Comparison of ENCODE assay signal across 9 cellular contexts in the genomic region with DNA sequence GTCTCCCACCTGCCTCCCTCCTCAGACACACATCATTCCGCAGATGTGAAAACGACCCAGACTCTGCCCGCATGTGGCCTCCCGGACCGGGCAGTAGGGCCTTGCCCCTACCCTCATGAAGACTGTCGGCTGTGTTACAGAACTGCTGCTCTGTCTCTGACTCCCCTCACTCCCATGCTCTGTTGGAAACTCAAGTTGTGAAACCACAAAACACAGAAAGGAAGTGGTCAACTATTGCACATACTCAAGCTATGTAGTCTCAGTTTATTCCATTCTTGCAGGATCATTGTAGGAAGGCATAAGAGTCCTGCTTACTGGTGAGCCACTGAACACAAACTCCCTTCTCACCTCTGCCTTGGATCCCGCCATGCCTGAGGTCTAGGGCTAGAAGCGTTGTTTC.
A peak's percentile ranks its signal among the peaks of the same experiment; 100 is the strongest.
DNase-seq lines count a peak whose midpoint lies in the region; FAIRE-seq and TF ChIP-seq lines count a peak whose summit lies in the region.
"Had no signal": no experiment of that assay in that cellular context is flagged by ENCODE, and none has a peak within 500 bp of the region (broad histone marks: within the 10 kb centered on the region; RNA-seq: fewer than 3 reads in every experiment).

No MANE protein-coding gene starts in this region.

- DNase-seq in BJ (ENCODE audit: low read depth) (peak; percentile 49), GM19239 (ENCODE audit: insufficient read length, low spot score) (peak; percentile 28), Kasumi-1 (lab: John Stamatoyannopoulos, UW) (peak; percentile 94 to 96), astrocyte of the spinal cord (ENCODE audit: low read depth, low spot score) (peak; percentile 93), neural crest cell (ENCODE audit: low read depth, low spot score) (no peak), COLO668 (lab: John Stamatoyannopoulos, UW; ENCODE audit: unreplicated experiment) (no peak), ovary (no peak)
- DNase-seq in effector memory CD4-positive, alpha-beta T cell: no peak

- H3K27ac Mint-ChIP-seq in neural crest cell (ENCODE audit: unreplicated experiment): peak overlapping the region; percentile 31

- H3K36me3 ChIP-seq in BJ (ENCODE audit: control insufficient read depth, insufficient read depth, low read length) (no peaks in the 10 kb centered on the region), ovary (no peaks in the 10 kb centered on the region)
- no peaks in the 10 kb centered on the region for H3K36me3 ChIP-seq in effector memory CD4-positive, alpha-beta T cell (ENCODE audit: control insufficient read depth, insufficient read depth, low read length)

- 77 to 90% (median 88%) methylated on average over 8 of the region's 8 CpGs for WGBS in ovary, 3 donors

- no peaks in the 10 kb centered on the region for H3K27me3 Mint-ChIP-seq in neural crest cell (ENCODE audit: low read depth)

- no peak overlapping the region for H3K4me3 Mint-ChIP-seq in neural crest cell

- CTCF ChIA-PET in BJ (lab: Yijun Ruan, JAX): interaction anchor here (1.4 to 1.5 kb wide), 2 partner anchors 20 to 28 kb away, joined by 3 to 4 read pairs; no protein-coding TSS in a partner anchor

- H3K9me3 ChIP-seq in effector memory CD4-positive, alpha-beta T cell (ENCODE audit: control insufficient read depth, low read length): no peaks in the 10 kb centered on the region
- H3K9me3 ChIP-seq in ovary: no peaks in the 10 kb centered on the region

- TF ChIP-seq CTCF in BJ (IDR thresholded peaks at IDR 0.05; ENCODE audit: insufficient read depth, low read depth, low read length) (no peak), astrocyte of the spinal cord (IDR thresholded peaks at IDR 0.05; ENCODE audit: low read depth, low read length) (no peak), neural crest cell (conservative IDR thresholded peaks at IDR 0.05) (no peak), ovary (IDR thresholded peaks at IDR 0.05) (no peak)

- FAIRE-seq in GM19239 (lab: Jason Lieb, UNC): peak; percentile 76
- FAIRE-seq: endothelial cell of umbilical vein had no signal

- H3K4me1 Mint-ChIP-seq in neural crest cell: no peaks in the 10 kb centered on the region

- no peak for TF ChIP-seq EP300 in ovary (IDR thresholded peaks at IDR 0.05)

- H3K36me3 Mint-ChIP-seq in neural crest cell (ENCODE audit: low read depth): peaks cover 12% of the 10 kb centered on the region

- peaks cover 4% of the 10 kb centered on the region for H3K27me3 ChIP-seq in BJ (ENCODE audit: control insufficient read depth, insufficient read depth, low read length)
- H3K27me3 ChIP-seq in effector memory CD4-positive, alpha-beta T cell (replicated peaks; ENCODE audit: control insufficient read depth, insufficient read depth, low read length, poor library complexity, severe bottlenecking): no peaks in the 10 kb centered on the region
- H3K27me3 ChIP-seq in ovary: no peaks in the 10 kb centered on the region

- TF ChIP-seq POLR2A in ovary (IDR thresholded peaks at IDR 0.05): no peak

- H3K4me1 ChIP-seq in effector memory CD4-positive, alpha-beta T cell (ENCODE audit: control insufficient read depth, insufficient read depth, low read length, poor library complexity, severe bottlenecking): peaks cover 12% of the 10 kb centered on the region
- peaks cover 6% of the 10 kb centered on the region for H3K4me1 ChIP-seq in ovary (ENCODE audit: insufficient read depth)

- no peaks in the 10 kb centered on the region for H3K9me3 Mint-ChIP-seq in neural crest cell

- POLR2A ChIA-PET in BJ (lab: Charles Lee): no interaction called here

- no peak overlapping the region for H3K27ac ChIP-seq in effector memory CD4-positive, alpha-beta T cell (ENCODE audit: insufficient read depth, low read length, poor library complexity, severe bottlenecking)
- no peak overlapping the region for H3K27ac ChIP-seq in ovary

- in situ Hi-C loops in astrocyte of the spinal cord (cut with HindIII; ENCODE audit: low sequenced_read_pairs): no loop called here

- intact Hi-C loops in ovary (cut with DNase I): no loop called here

- H3K4me3 ChIP-seq in BJ (ENCODE audit: low read depth, low read length): no peak overlapping the region
- no peak overlapping the region for H3K4me3 ChIP-seq in astrocyte of the spinal cord (ENCODE audit: low read depth, low read length)
- H3K4me3 ChIP-seq in effector memory CD4-positive, alpha-beta T cell (ENCODE audit: insufficient read depth, low read depth, low read length, poor library complexity, severe bottlenecking): no peak overlapping the region
- no peak overlapping the region for H3K4me3 ChIP-seq in ovary

Comparison
In these comparisons a context has a peak if more than half of its experiments do, and no peak if none do; other contexts are left out.
1. DNase-seq: peak in BJ (single experiment), GM19239 (single experiment), Kasumi-1 (2 of 2) and astrocyte of the spinal cord (single experiment); none in neural crest cell (single experiment), effector memory CD4-positive, alpha-beta T cell (0 of 3), COLO668 (single experiment) and ovary (0 of 5).